Comparison of ENCODE assay signal across 15 cellular contexts in genomic region chr17:9512323-9513168, GRCh38.
DNase-seq lines count a peak whose midpoint lies in the region; ATAC-seq, FAIRE-seq and TF ChIP-seq lines count a peak whose summit lies in the region.
"Had no signal": no experiment of that assay in that cellular context is flagged by ENCODE, and none has a peak within 500 bp of the region (broad histone marks: within the 10 kb centered on the region; RNA-seq: fewer than 3 reads in every experiment).

No MANE protein-coding gene starts in this region.

- peak overlapping the region; percentile 51 for H2AFZ ChIP-seq in endothelial cell of umbilical vein (ENCODE audit: low read depth, low read length)

- peak overlapping the region; percentile 20; the same call in 1 of the 2 replicates for H3K27ac ChIP-seq in Panc1 (ENCODE audit: low read length)
- peak overlapping the region; percentile 73 for H3K27ac ChIP-seq in endothelial cell of umbilical vein (ENCODE audit: insufficient read depth, low read depth, low read length)
- H3K27ac ChIP-seq in small intestine (ENCODE audit: low read depth in 1 of 2, low read length in 1 of 2), result no peak overlapping the region
- H3K27ac ChIP-seq: tibial artery had no signal

- peaks cover 17% of the 10 kb centered on the region for H3K4me1 Mint-ChIP-seq in activated CD4-positive, alpha-beta T cell treated with anti-CD3 and anti-CD28 coated beads for 36 hours
- H3K4me1 Mint-ChIP-seq in activated CD4-positive, alpha-beta T cell treated with anti-CD3 and anti-CD28 coated beads, Interleukin-2, amount 10 ng/mL, durations not matched to agents 24 days and 14 days, result peaks cover 10% of the 10 kb centered on the region

- in situ Hi-C loops in Panc1 (cut with HindIII; ENCODE audit: low pct_unique_long_range_greater_than_20kb, low sequenced_read_pairs), result no loop called here

- H3K9me1 ChIP-seq in endothelial cell of umbilical vein (replicated peaks; ENCODE audit: control insufficient read depth, extremely low read depth, insufficient read depth, low read length), result no peaks in the 10 kb centered on the region

- TF ChIP-seq CTCF in Panc1 (IDR thresholded peaks at IDR 0.05) (no peak), endothelial cell of umbilical vein (IDR thresholded peaks at IDR 0.05; ENCODE audit: extremely low read depth in 1 of 2, insufficient read depth in 1 of 2, low read depth in 1 of 2, low read length in 2 of 2) (no peak)

- H3K36me3 ChIP-seq in Panc1 (ENCODE audit: control insufficient read depth, insufficient read depth, low read length), result no peaks in the 10 kb centered on the region
- no peaks in the 10 kb centered on the region for H3K36me3 ChIP-seq in endothelial cell of umbilical vein (ENCODE audit: control insufficient read depth in 2 of 2, extremely low read depth in 1 of 2, insufficient read depth in 2 of 2, low read length in 2 of 2)
- no peaks in the 10 kb centered on the region for H3K36me3 ChIP-seq in small intestine (ENCODE audit: control insufficient read depth in 2 of 2, insufficient read depth in 2 of 2, low read length in 2 of 2)

- peaks cover 33% of the 10 kb centered on the region for H3K36me3 Mint-ChIP-seq in activated CD4-positive, alpha-beta T cell treated with anti-CD3 and anti-CD28 coated beads for 36 hours (ENCODE audit: low read depth)
- peaks cover 11% of the 10 kb centered on the region for H3K36me3 Mint-ChIP-seq in activated CD4-positive, alpha-beta T cell treated with anti-CD3 and anti-CD28 coated beads, Interleukin-2, amount 10 ng/mL, durations not matched to agents 24 days and 14 days (ENCODE audit: low read depth)

- FAIRE-seq in endothelial cell of umbilical vein (lab: Jason Lieb, UNC) (peak; percentile 66), small intestine (lab: Jason Lieb, UNC) (no peak)
- FAIRE-seq: GM12892 had no signal

- BruUV-seq in Panc1 (replicated peaks; lab: Mats Ljungman, UMichigan), result no TSS peak
- BruUV-seq in endothelial cell of umbilical vein (replicated peaks; lab: Mats Ljungman, UMichigan), result no TSS peak

- no peak overlapping the region for H3K4me3 Mint-ChIP-seq in activated CD4-positive, alpha-beta T cell treated with anti-CD3 and anti-CD28 coated beads for 36 hours
- H3K4me3 Mint-ChIP-seq in activated CD4-positive, alpha-beta T cell treated with anti-CD3 and anti-CD28 coated beads, Interleukin-2, amount 10 ng/mL, durations not matched to agents 24 days and 14 days, result no peak overlapping the region

- no peak for TF ChIP-seq POLR2A in endothelial cell of umbilical vein (IDR thresholded peaks at IDR 0.05; ENCODE audit: low read depth, low read length)

- H3K9me3 ChIP-seq in Panc1 (ENCODE audit: control insufficient read depth, insufficient read depth, low read depth, low read length), result peaks cover 7% of the 10 kb centered on the region; the same call in 1 of the 2 replicates
- H3K9me3 ChIP-seq in endothelial cell of umbilical vein (replicated peaks; ENCODE audit: control insufficient read depth, insufficient read depth, low read length), result no peaks in the 10 kb centered on the region
- H3K9me3 ChIP-seq in small intestine (ENCODE audit: control insufficient read depth, low read depth), result no peaks in the 10 kb centered on the region

- no peak overlapping the region for H3K9ac ChIP-seq in endothelial cell of umbilical vein (replicated peaks; ENCODE audit: extremely low read depth, insufficient read depth, low read length)

- no peaks in the 10 kb centered on the region for H3K27me3 ChIP-seq in Panc1 (ENCODE audit: control insufficient read depth, insufficient read depth, low read length)
- H3K27me3 ChIP-seq in endothelial cell of umbilical vein (ENCODE audit: control insufficient read depth in 2 of 2, insufficient read depth in 2 of 2, low read length in 2 of 2), result no peaks in the 10 kb centered on the region
- no peaks in the 10 kb centered on the region for H3K27me3 ChIP-seq in small intestine (ENCODE audit: control insufficient read depth in 2 of 2, insufficient read depth in 2 of 2, low read length in 2 of 2)
- H3K27me3 ChIP-seq: tibial artery had no signal

- no peaks in the 10 kb centered on the region for H3K4me1 ChIP-seq in Panc1 (ENCODE audit: control insufficient read depth, insufficient read depth, low read length)
- H3K4me1 ChIP-seq in endothelial cell of umbilical vein (ENCODE audit: control insufficient read depth, extremely low read depth, insufficient read depth, low read length), result peaks cover 16% of the 10 kb centered on the region
- no peaks in the 10 kb centered on the region for H3K4me1 ChIP-seq in small intestine (ENCODE audit: control insufficient read depth in 2 of 2, insufficient read depth in 1 of 2, low read depth in 1 of 2, low read length in 1 of 2)
- H3K4me1 ChIP-seq: tibial artery had no signal

- intact Hi-C loops in activated CD4-positive, alpha-beta T cell treated with anti-CD3 and anti-CD28 coated beads for 36 hours (cut with DNase I, micrococcal nuclease), result no loop called here
- intact Hi-C loops in activated CD4-positive, alpha-beta T cell treated with anti-CD3 and anti-CD28 coated beads, Interleukin-2, amount 10 ng/mL, durations not matched to agents 24 days and 14 days (cut with micrococcal nuclease), result no loop called here
- intact Hi-C loops in Panc1 (cut with micrococcal nuclease; ENCODE audit: unreplicated experiment), result no loop called here
- intact Hi-C loops in endothelial cell of umbilical vein (cut with micrococcal nuclease), result loop anchor here (5.0 kb wide), 1 partner anchor 40 kb away; no protein-coding TSS in a partner anchor
- intact Hi-C loops in posterior vena cava (cut with DNase I), result no loop called here

- no peaks in the 10 kb centered on the region for H3K27me3 Mint-ChIP-seq in activated CD4-positive, alpha-beta T cell treated with anti-CD3 and anti-CD28 coated beads for 36 hours
- no peaks in the 10 kb centered on the region for H3K27me3 Mint-ChIP-seq in activated CD4-positive, alpha-beta T cell treated with anti-CD3 and anti-CD28 coated beads, Interleukin-2, amount 10 ng/mL, durations not matched to agents 24 days and 14 days

- peak; percentile 11 for DNase-seq in activated CD4-positive, alpha-beta T cell treated with anti-CD3 and anti-CD28 coated beads for 36 hours
- DNase-seq in activated CD4-positive, alpha-beta T cell treated with anti-CD3 and anti-CD28 coated beads, Interleukin-2, amount 10 ng/mL, durations not matched to agents 24 days and 14 days, result no peak
- peak; percentile 27 for DNase-seq in Panc1 (ENCODE audit: low read depth, low spot score)
- DNase-seq in endothelial cell of umbilical vein (ENCODE audit: low read depth, low spot score), result peak; percentile 56
- DNase-seq in pulmonary artery endothelial cell (ENCODE audit: low read depth, low spot score), result peak; percentile 33
- DNase-seq in small intestine, result no peak
- DNase-seq in posterior vena cava (ENCODE audit: low spot score), result no peak
- DNase-seq: activated CD4-positive, alpha-beta T cell treated with anti-CD3 and anti-CD28 coated beads, Interleukin-2, amount 50 U/mL, for 4 hours; DMS153; effector CD8-positive, alpha-beta T cell; Karpas-422; NCI-H526 treated with DMSO at 0.1 percent for 48 hours; tibial artery had no signal

- dilution Hi-C loops in endothelial cell of umbilical vein (cut with MboI; ENCODE audit: extremely low pct_ligation_motif_present, low sequenced_read_pairs), result no loop called here

- no peak overlapping the region for H3K4me3 ChIP-seq in Panc1 (ENCODE audit: low read depth in 2 of 2, low read length in 2 of 2)
- peak overlapping the region in 1 of 3 experiments; percentile 23 for H3K4me3 ChIP-seq in endothelial cell of umbilical vein (replicated peaks in 1 of 3; ENCODE audit: insufficient read depth in 1 of 3, low read depth in 1 of 3, low read length in 3 of 3)
- no peak overlapping the region for H3K4me3 ChIP-seq in small intestine (ENCODE audit: low read depth in 1 of 2, low read length in 2 of 2)
- H3K4me3 ChIP-seq: tibial artery had no signal

- peaks cover 24% of the 10 kb centered on the region for H3K9me3 Mint-ChIP-seq in activated CD4-positive, alpha-beta T cell treated with anti-CD3 and anti-CD28 coated beads for 36 hours (ENCODE audit: low read depth)
- peaks cover 19% of the 10 kb centered on the region for H3K9me3 Mint-ChIP-seq in activated CD4-positive, alpha-beta T cell treated with anti-CD3 and anti-CD28 coated beads, Interleukin-2, amount 10 ng/mL, durations not matched to agents 24 days and 14 days

- peak; percentile 36 for ATAC-seq in activated CD4-positive, alpha-beta T cell treated with anti-CD3 and anti-CD28 coated beads for 36 hours
- ATAC-seq in Panc1 (peak; percentile 85), HG02852 (IDR thresholded peaks at IDR 0.05; ENCODE audit: unreplicated experiment) (no peak)

- no peak overlapping the region for H3K27ac Mint-ChIP-seq in activated CD4-positive, alpha-beta T cell treated with anti-CD3 and anti-CD28 coated beads for 36 hours
- no peak overlapping the region for H3K27ac Mint-ChIP-seq in activated CD4-positive, alpha-beta T cell treated with anti-CD3 and anti-CD28 coated beads, Interleukin-2, amount 10 ng/mL, durations not matched to agents 24 days and 14 days

- CTCF ChIA-PET in activated CD4-positive, alpha-beta T cell treated with anti-CD3 and anti-CD28 coated beads for 36 hours (lab: Charles Lee), result no interaction called here
- CTCF ChIA-PET in Panc1 (lab: Charles Lee) (no interaction called here), endothelial cell of umbilical vein (lab: Charles Lee) (interaction anchor here (0.6 to 1.3 kb wide), 6 partner anchors 10 to 454 kb away, joined by 3 to 11 read pairs (median 3); no protein-coding TSS in a partner anchor)

- WGBS in small intestine, 3 donors, result 68 to 81% (median 76%) methylated on average over 4 of the region's 4 CpGs

- H3K79me2 ChIP-seq in endothelial cell of umbilical vein (ENCODE audit: control insufficient read depth, insufficient read depth, low read length), result peaks cover under 1% of the 10 kb centered on the region

- H3K4me2 ChIP-seq in endothelial cell of umbilical vein (ENCODE audit: insufficient read depth, low read length), result peak overlapping the region; percentile 67

- POLR2A ChIA-PET in activated CD4-positive, alpha-beta T cell treated with anti-CD3 and anti-CD28 coated beads for 36 hours (lab: Charles Lee), result no interaction called here
- POLR2A ChIA-PET in Panc1 (lab: Charles Lee), result no interaction called here
- POLR2A ChIA-PET in endothelial cell of umbilical vein (lab: Charles Lee), result no interaction called here

- H4K20me1 ChIP-seq in endothelial cell of umbilical vein (replicated peaks; ENCODE audit: control insufficient read depth, extremely low read depth, insufficient read depth, low read length), result no peaks in the 10 kb centered on the region

TF ChIP-seq in endothelial cell of umbilical vein, 7 proteins besides CTCF, POLR2A, EP300 and RAD21 (continues in another document):
- TF ChIP-seq POLR2AphosphoS5 (IDR thresholded peaks at IDR 0.05; ENCODE audit: insufficient read depth, low read depth, low read length) (no peak), FOS (IDR thresholded peaks at IDR 0.05; ENCODE audit: borderline replicate concordance, insufficient read depth, low read length) (peak; percentile 28), MAX (IDR thresholded peaks at IDR 0.05; ENCODE audit: insufficient read depth, insufficient read length) (no peak), MYC (IDR thresholded peaks at IDR 0.05; ENCODE audit: low read depth, low read length) (no peak)

Comparison
In these comparisons a context has a peak if more than half of its experiments do, and no peak if none do; other contexts are left out.
1. DNase-seq: peak in activated CD4-positive, alpha-beta T cell treated with anti-CD3 and anti-CD28 coated beads for 36 hours (single experiment), Panc1 (single experiment), endothelial cell of umbilical vein (single experiment) and pulmonary artery endothelial cell (single experiment); none in activated CD4-positive, alpha-beta T cell treated with anti-CD3 and anti-CD28 coated beads, Interleukin-2, amount 10 ng/mL, durations not matched to agents 24 days and 14 days (single experiment), small intestine (single experiment) and posterior vena cava (single experiment).
2. H3K27ac ChIP-seq: peak in Panc1 (single experiment) and endothelial cell of umbilical vein (single experiment); none in small intestine (0 of 2).